Comparison of ENCODE assay signal across 29 cellular contexts in genomic region chr3:76028816-76029215, GRCh38.
"Had no signal": no experiment of that assay in that cellular context is flagged by ENCODE, and none has a peak within 500 bp of the region (broad histone marks: within the 10 kb centered on the region; RNA-seq: fewer than 3 reads in every experiment).

No MANE protein-coding gene starts in this region.

- H3K27me3 ChIP-seq: adrenal gland, body of pancreas, esophagus muscularis mucosa, foreskin keratinocyte, gastrocnemius medialis, heart left ventricle had no signal

- H3K4me1 ChIP-seq: adrenal gland, body of pancreas, esophagus muscularis mucosa, foreskin keratinocyte, gastrocnemius medialis, heart left ventricle had no signal

- DNase-seq: activated CD4-positive, alpha-beta memory T cell treated with anti-CD3 and anti-CD28 coated beads, Interleukin-2, amount 10 ng/mL, durations not matched to agents 7 days and 5 days; activated CD4-positive, alpha-beta T cell treated with anti-CD3 and anti-CD28 coated beads for 4 hours; activated CD4-positive, alpha-beta T cell treated with anti-CD3 and anti-CD28 coated beads, Interleukin-2, amount 10 ng/mL, durations not matched to agents 7 days and 5 days; activated CD4-positive, alpha-beta T cell treated with anti-CD3 and anti-CD28 coated beads, Interleukin-2, amount 50 U/mL, for 4 hours; activated CD4-positive, CD25-positive, alpha-beta regulatory T cell; activated CD4-positive, CD25-positive, alpha-beta regulatory T cell treated with anti-CD3 and anti-CD28 coated beads, Interleukin-2, amount 50 U/mL, for 72 hours; activated CD8-positive, alpha-beta memory T cell treated with anti-CD3 and anti-CD28 coated beads for 24 hours; activated effector memory CD4-positive, alpha-beta T cell treated with Interleukin-2 at 50 U/mL for 16 hours; activated gamma-delta T cell treated with Interleukin-2 at 50 U/mL for 16 hours; activated naive CD4-positive, alpha-beta T cell treated with anti-CD3 and anti-CD28 coated beads, Interleukin-2, amount 50 U/mL, for 16 hours; activated naive CD4-positive, alpha-beta T cell treated with Interleukin-2 at 50 U/mL for 16 hours; activated T-cell treated with anti-CD3 and anti-CD28 coated beads, Interleukin-2, amount 50 U/mL, for 4 hours; adrenal gland; amygdala; aorta; body of pancreas; cortex of kidney; dermis blood vessel endothelial cell; effector CD4-positive, alpha-beta T cell; effector memory CD8-positive, alpha-beta T cell; erythroblast; foreskin keratinocyte; gastrocnemius medialis; glutamatergic neuron; heart left ventricle; T-helper 1 cell; T-helper 17 cell; T1000 had no signal

- H3K9me3 ChIP-seq: adrenal gland, body of pancreas, esophagus muscularis mucosa, gastrocnemius medialis had no signal

- H3K27ac ChIP-seq: adrenal gland, body of pancreas, esophagus muscularis mucosa, foreskin keratinocyte, gastrocnemius medialis, heart left ventricle had no signal

- H3K36me3 ChIP-seq: adrenal gland, esophagus muscularis mucosa, gastrocnemius medialis, heart left ventricle had no signal

- H3K4me3 ChIP-seq: adrenal gland, body of pancreas, esophagus muscularis mucosa, gastrocnemius medialis, heart left ventricle had no signal
